In genomic region chr5:83856898-83857297, GRCh38 we compare ENCODE assay signal across 15 cellular contexts.
DNase-seq lines count a peak whose midpoint lies in the region; ATAC-seq and TF ChIP-seq lines count a peak whose summit lies in the region.
"Had no signal": no experiment of that assay in that cellular context is flagged by ENCODE, and none has a peak within 500 bp of the region (broad histone marks: within the 10 kb centered on the region; RNA-seq: fewer than 3 reads in every experiment).

No MANE protein-coding gene starts in this region.

- WGBS in right cardiac atrium: 36% methylated on average over 5 of the region's 5 CpGs

- CTCF ChIA-PET in RWPE1 (lab: Yijun Ruan, JAX): no interaction called here

- no peak overlapping the region for H3K27ac ChIP-seq in right cardiac atrium (ENCODE audit: low read length)
- H3K27ac ChIP-seq in left ventricle myocardium inferior (replicated peaks): no peak overlapping the region
- H3K27ac ChIP-seq in RWPE1: no peak overlapping the region
- H3K27ac ChIP-seq: HL-60 had no signal

- no peak for DNase-seq in right cardiac atrium
- DNase-seq in left ventricle myocardium inferior: no peak
- DNase-seq in NCI-H82 treated with DMSO at 0.1 percent for 48 hours (lab: John Stamatoyannopoulos, UW; ENCODE audit: unreplicated experiment): peak; percentile 87
- DNase-seq in fibroblast of the aortic adventitia (ENCODE audit: low read depth): peak; percentile 41
- DNase-seq in RWPE1 (ENCODE audit: low spot score): no peak
- DNase-seq: CD4-positive, alpha-beta T cell; GOT3; KBM-7; NCI-H1092; NCI-H1694; NCI-H2107 had no signal

- ATAC-seq in right cardiac atrium (peak; percentile 59 to 71), HG03045 (IDR thresholded peaks at IDR 0.05; ENCODE audit: unreplicated experiment) (no peak), HG03521 (IDR thresholded peaks at IDR 0.05; ENCODE audit: unreplicated experiment) (no peak), GM19452 (IDR thresholded peaks at IDR 0.05; ENCODE audit: unreplicated experiment) (no peak)

- H3K9me3 ChIP-seq in right cardiac atrium (ENCODE audit: control insufficient read depth, low read length) (no peaks in the 10 kb centered on the region), left ventricle myocardium inferior (replicated peaks) (no peaks in the 10 kb centered on the region)

- H3K4me1 ChIP-seq in right cardiac atrium (ENCODE audit: control insufficient read depth, insufficient read depth, low read length) (no peaks in the 10 kb centered on the region), left ventricle myocardium inferior (peaks cover 9% of the 10 kb centered on the region)

- intact Hi-C loops in right cardiac atrium (cut with DNase I): no loop called here
- intact Hi-C loops in left ventricle myocardium inferior (cut with micrococcal nuclease): no loop called here

- POLR2A ChIA-PET in RWPE1 (lab: Yijun Ruan, JAX; ENCODE audit: low non-redundant PET): no interaction called here

- no peak for TF ChIP-seq CTCF in left ventricle myocardium inferior (IDR thresholded peaks at IDR 0.05; ENCODE audit: borderline replicate concordance)
- TF ChIP-seq CTCF in fibroblast of the aortic adventitia (IDR thresholded peaks at IDR 0.05; ENCODE audit: insufficient read depth, low read length): no peak
- no peak for TF ChIP-seq CTCF in RWPE1 (conservative IDR thresholded peaks at IDR 0.05; ENCODE audit: low read depth)

- no peaks in the 10 kb centered on the region for H3K27me3 ChIP-seq in right cardiac atrium (ENCODE audit: control insufficient read depth, insufficient read depth)
- no peaks in the 10 kb centered on the region for H3K27me3 ChIP-seq in left ventricle myocardium inferior (ENCODE audit: low read depth)

- H3K36me3 ChIP-seq in left ventricle myocardium inferior: no peaks in the 10 kb centered on the region

- H3K4me3 ChIP-seq in right cardiac atrium (ENCODE audit: low read length): no peak overlapping the region
- no peak overlapping the region for H3K4me3 ChIP-seq in left ventricle myocardium inferior
- H3K4me3 ChIP-seq in fibroblast of the aortic adventitia (ENCODE audit: low read depth, low read length): no peak overlapping the region

Comparison
In these comparisons a context has a peak if more than half of its experiments do, and no peak if none do; other contexts are left out.
1. ATAC-seq: peak in right cardiac atrium (2 of 2); none in HG03045 (single experiment), HG03521 (single experiment) and GM19452 (single experiment).
2. DNase-seq: peak in NCI-H82 treated with DMSO at 0.1 percent for 48 hours (single experiment) and fibroblast of the aortic adventitia (single experiment); none in right cardiac atrium (0 of 3), left ventricle myocardium inferior (single experiment) and RWPE1 (single experiment).